ENCODE assay signal across 3 cellular contexts in genomic region chr1:243287128-243287470, GRCh38.
TF ChIP-seq lines count a peak whose summit lies in the region.

No MANE protein-coding gene starts in this region.

TF ChIP-seq in SK-N-SH, 30 proteins besides CTCF, POLR2A, EP300 and RAD21 (continues in another document):
- TF ChIP-seq FOSL2 (IDR thresholded peaks at IDR 0.05; ENCODE audit: borderline replicate concordance, low read depth) (no peak), SMC3 (IDR thresholded peaks at IDR 0.05; ENCODE audit: low read depth, low read length) (no peak), USF2 (IDR thresholded peaks at IDR 0.05; ENCODE audit: borderline replicate concordance, low read depth, low read length) (no peak), MXI1 (IDR thresholded peaks at IDR 0.05; ENCODE audit: low read depth, low read length) (no peak), SIN3A (IDR thresholded peaks at IDR 0.05; ENCODE audit: borderline replicate concordance, low read depth, low read length) (no peak), MEF2A (IDR thresholded peaks at IDR 0.05; ENCODE audit: borderline replicate concordance, low read depth) (no peak), REST (IDR thresholded peaks at IDR 0.05; ENCODE audit: low read depth, low read length) (no peak), USF1 (IDR thresholded peaks at IDR 0.05; ENCODE audit: borderline replicate concordance, low read depth) (no peak), POLR2AphosphoS5 (IDR thresholded peaks at IDR 0.05; ENCODE audit: low read depth, low read length) (no peak), MAX (IDR thresholded peaks at IDR 0.05; ENCODE audit: low read depth) (no peak), NRF1 (IDR thresholded peaks at IDR 0.05; ENCODE audit: low read depth, low read length) (no peak), TAF1 (IDR thresholded peaks at IDR 0.05; ENCODE audit: borderline replicate concordance, low read depth, low read length) (no peak)

TF ChIP-seq in SK-N-SH treated with all-trans-retinoic acid at 6 μM for 48 hours, 23 proteins besides CTCF, POLR2A, EP300 and RAD21:
- TF ChIP-seq CSDC2 (CRISPR knock-in tag; IDR thresholded peaks at IDR 0.05), result no peak
- no peak for TF ChIP-seq TCF4 (CRISPR knock-in tag; IDR thresholded peaks at IDR 0.05; ENCODE audit: borderline replicate concordance)

TF ChIP-seq in endothelial cell of umbilical vein, 7 proteins besides CTCF, POLR2A, EP300 and RAD21:
- TF ChIP-seq MAX (IDR thresholded peaks at IDR 0.05; ENCODE audit: insufficient read depth, insufficient read length) (no peak), POLR2AphosphoS5 (IDR thresholded peaks at IDR 0.05; ENCODE audit: insufficient read depth, low read depth, low read length) (no peak), GATA2 (IDR thresholded peaks at IDR 0.05; ENCODE audit: insufficient read depth, insufficient read length, low read depth, low read length) (no peak), FOS (IDR thresholded peaks at IDR 0.05; ENCODE audit: borderline replicate concordance, insufficient read depth, low read length) (no peak), JUN (IDR thresholded peaks at IDR 0.05; ENCODE audit: borderline replicate concordance, insufficient read depth, insufficient read length, low read depth) (no peak), EZH2 (IDR thresholded peaks at IDR 0.05; ENCODE audit: borderline replicate concordance, low read depth, low read length, severe bottlenecking) (no peak)
TF ChIP-seq in endothelial cell of umbilical vein: peak in this region for 0.
